Comparison of ENCODE assay signal across 1 cellular context in genomic region chr22:19972652-19973550, GRCh38.
TF ChIP-seq lines count a peak whose summit lies in the region.

No MANE protein-coding gene starts in this region.

TF ChIP-seq in IMR-90, 13 proteins besides CTCF, POLR2A, EP300 and RAD21:
- TF ChIP-seq ELK1 (IDR thresholded peaks at IDR 0.05; ENCODE audit: borderline replicate concordance, low read depth, low read length) (no peak), USF2 (IDR thresholded peaks at IDR 0.05; ENCODE audit: low read depth, low read length) (no peak), MXI1 (IDR thresholded peaks at IDR 0.05; ENCODE audit: borderline replicate concordance, low read depth, low read length) (no peak)
